Comparison of ENCODE assay signal across 15 cellular contexts in genomic region chr18:9336827-9337226, GRCh38.
"Had no signal": no experiment of that assay in that cellular context is flagged by ENCODE, and none has a peak within 500 bp of the region (broad histone marks: within the 10 kb centered on the region; RNA-seq: fewer than 3 reads in every experiment).

No MANE protein-coding gene starts in this region.

- H3K27me3 ChIP-seq: pancreas, sigmoid colon, stomach, testis had no signal

- H3K4me3 ChIP-seq: pancreas, testis had no signal

- H3K9me3 Mint-ChIP-seq: activated naive CD4-positive, alpha-beta T cell treated with anti-CD3 and anti-CD28 coated beads for 36 hours; activated naive CD8-positive, alpha-beta T cell treated with anti-CD3 and anti-CD28 coated beads, Interleukin-2, amount 50 U/mL, for 24 hours; activated T-helper 2 cell treated with anti-CD3 and anti-CD28 coated beads, Interferon-gamma antibody, Interleukin-2, Interleukin-4, amounts not matched to agents 10 μg/mL and 5 μg/mL and 100 μg/mL, durations not matched to agents 14 hours and 24 hours and 36 hours; immature natural killer cell had no signal

- H3K4me3 Mint-ChIP-seq: activated naive CD4-positive, alpha-beta T cell treated with anti-CD3 and anti-CD28 coated beads for 36 hours; activated naive CD8-positive, alpha-beta T cell treated with anti-CD3 and anti-CD28 coated beads, Interleukin-2, amount 50 U/mL, for 24 hours had no signal

- H3K36me3 ChIP-seq: pancreas had no signal

- H3K27ac Mint-ChIP-seq: activated naive CD4-positive, alpha-beta T cell treated with anti-CD3 and anti-CD28 coated beads for 36 hours; activated naive CD8-positive, alpha-beta T cell treated with anti-CD3 and anti-CD28 coated beads, Interleukin-2, amount 50 U/mL, for 24 hours; activated T-helper 2 cell treated with anti-CD3 and anti-CD28 coated beads, Interferon-gamma antibody, Interleukin-2, Interleukin-4, amounts not matched to agents 10 μg/mL and 5 μg/mL and 100 μg/mL, durations not matched to agents 14 hours and 24 hours and 36 hours; immature natural killer cell had no signal

- DNase-seq: activated CD4-positive, alpha-beta T cell treated with anti-CD3 and anti-CD28 coated beads, Interleukin-2, amount 50 U/mL, for 1 hour; activated CD8-positive, alpha-beta memory T cell treated with anti-CD3 and anti-CD28 coated beads for 24 hours; activated naive CD4-positive, alpha-beta T cell treated with anti-CD3 and anti-CD28 coated beads for 36 hours; activated naive CD8-positive, alpha-beta T cell treated with anti-CD3 and anti-CD28 coated beads, Interleukin-2, amount 50 U/mL, for 24 hours; activated T-cell treated with anti-CD3 and anti-CD28 coated beads for 4 hours; aorta; head of caudate nucleus; immature natural killer cell; pancreas; sigmoid colon; stimulated activated CD4-positive, alpha-beta T cell treated with anti-CD3 and anti-CD28 coated beads, Interleukin-12 subunit alpha, Interleukin-12 subunit beta, amount 100 ng/mL, for 4 hours; stimulated activated CD4-positive, alpha-beta T cell treated with anti-CD3 and anti-CD28 coated beads, Interleukin-2, amount 100 ng/mL, for 24 hours; stomach; testis had no signal

- H3K27ac ChIP-seq: pancreas, stomach, testis had no signal

- H3K4me1 ChIP-seq: testis had no signal

- ATAC-seq: activated naive CD8-positive, alpha-beta T cell treated with anti-CD3 and anti-CD28 coated beads, Interleukin-2, amount 50 U/mL, for 24 hours; pancreas had no signal

- H3K9me3 ChIP-seq: pancreas, sigmoid colon, stomach, testis had no signal
